13 cellular contexts compared by ENCODE assay signal in the genomic region with DNA sequence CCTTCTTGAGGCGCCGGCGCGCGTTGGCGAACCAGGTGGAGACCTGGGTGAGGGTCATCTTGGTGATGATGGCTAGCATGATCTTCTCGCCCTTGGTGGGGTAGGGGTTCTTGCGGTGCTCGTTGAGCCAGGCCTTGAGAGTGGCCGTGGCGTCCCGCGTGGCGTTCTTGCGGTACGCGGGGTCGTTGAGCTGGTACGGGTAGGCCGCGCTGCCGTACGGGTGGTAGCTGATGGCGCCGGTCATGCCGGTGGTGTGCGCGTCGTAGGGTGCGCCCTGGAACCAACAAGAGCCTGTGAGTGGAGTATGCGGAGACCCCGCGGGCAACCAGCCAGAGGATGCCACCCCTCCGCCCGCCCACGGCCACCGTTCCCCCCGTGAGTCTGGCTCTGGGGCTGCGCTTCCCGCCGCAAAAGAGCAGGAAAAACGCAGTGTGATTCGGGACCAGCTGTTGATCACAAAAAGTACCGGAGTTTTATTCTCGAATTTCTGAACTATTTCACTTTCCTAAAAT. TPM values are rescaled to one million over a fixed set of nuclear protein-coding genes. Genes with fewer than 3 reads are reported as not detected.
DNase-seq lines count a peak whose midpoint lies in the region; ATAC-seq lines count a peak whose summit lies in the region.
"Had no signal": no experiment of that assay in that cellular context is flagged by ENCODE, and none has a peak within 500 bp of the region (broad histone marks: within the 10 kb centered on the region; RNA-seq: fewer than 3 reads in every experiment).

No MANE protein-coding gene starts in this region.

- H3K27me3 Mint-ChIP-seq in activated T-cell treated with anti-CD3 and anti-CD28 coated beads, Interleukin-2, amount 50 U/mL, for 24 hours = peaks cover 70% of the 10 kb centered on the region
- H3K27me3 Mint-ChIP-seq in activated T-cell treated with anti-CD3 and anti-CD28 coated beads, Interleukin-2, amount 50 U/mL, for 4 hours (ENCODE audit: low read depth) = peaks cover 58% of the 10 kb centered on the region
- peaks cover 60% of the 10 kb centered on the region for H3K27me3 Mint-ChIP-seq in activated naive CD8-positive, alpha-beta T cell treated with anti-CD3 and anti-CD28 coated beads, Interleukin-2, amount 50 U/mL, for 24 hours
- H3K27me3 Mint-ChIP-seq in stimulated activated memory B cell treated with anti-CD40 and anti-IgM and Interleukin-4, amounts not matched to agents 10 μg/mL and 1 μg/mL and 100 μg/mL, for 72 hours = peaks cover 72% of the 10 kb centered on the region

- no peak overlapping the region for H3K4me3 Mint-ChIP-seq in activated T-cell treated with anti-CD3 and anti-CD28 coated beads, Interleukin-2, amount 50 U/mL, for 24 hours
- no peak overlapping the region for H3K4me3 Mint-ChIP-seq in activated T-cell treated with anti-CD3 and anti-CD28 coated beads, Interleukin-2, amount 50 U/mL, for 4 hours
- H3K4me3 Mint-ChIP-seq in activated naive CD8-positive, alpha-beta T cell treated with anti-CD3 and anti-CD28 coated beads, Interleukin-2, amount 50 U/mL, for 24 hours = no peak overlapping the region
- H3K4me3 Mint-ChIP-seq in stimulated activated memory B cell treated with anti-CD40 and anti-IgM and Interleukin-4, amounts not matched to agents 10 μg/mL and 1 μg/mL and 100 μg/mL, for 72 hours = peak overlapping the region; percentile 11

- no peak for DNase-seq in activated T-cell treated with anti-CD3 and anti-CD28 coated beads, Interleukin-2, amount 50 U/mL, for 24 hours
- DNase-seq in activated T-cell treated with anti-CD3 and anti-CD28 coated beads, Interleukin-2, amount 50 U/mL, for 4 hours = no peak
- DNase-seq in activated naive CD8-positive, alpha-beta T cell treated with anti-CD3 and anti-CD28 coated beads, Interleukin-2, amount 50 U/mL, for 24 hours = no peak
- DNase-seq in UCSD-AML1 (lab: John Stamatoyannopoulos, UW; ENCODE audit: unreplicated experiment) (no peak), NCI-H345 treated with DMSO at 0.1 percent for 48 hours (lab: John Stamatoyannopoulos, UW; ENCODE audit: unreplicated experiment) (no peak)
- DNase-seq: activated effector memory CD4-positive, alpha-beta T cell treated with anti-CD3 and anti-CD28 coated beads, Interleukin-2, amount 50 U/mL, for 16 hours; GF-D8; naive B cell had no signal

- ATAC-seq in activated T-cell treated with anti-CD3 and anti-CD28 coated beads, Interleukin-2, amount 50 U/mL, for 4 hours = no peak
- ATAC-seq in activated naive CD8-positive, alpha-beta T cell treated with anti-CD3 and anti-CD28 coated beads, Interleukin-2, amount 50 U/mL, for 24 hours = no peak
- no peak for ATAC-seq in stimulated activated memory B cell treated with anti-CD40 and anti-IgM and Interleukin-4, amounts not matched to agents 10 μg/mL and 1 μg/mL and 100 μg/mL, for 72 hours
- ATAC-seq in GM21619 (IDR thresholded peaks at IDR 0.05; ENCODE audit: unreplicated experiment) = no peak
- ATAC-seq: heart left ventricle had no signal

- peaks cover 3% of the 10 kb centered on the region for H3K9me3 Mint-ChIP-seq in activated T-cell treated with anti-CD3 and anti-CD28 coated beads, Interleukin-2, amount 50 U/mL, for 24 hours
- peaks cover 3% of the 10 kb centered on the region for H3K9me3 Mint-ChIP-seq in activated T-cell treated with anti-CD3 and anti-CD28 coated beads, Interleukin-2, amount 50 U/mL, for 4 hours
- H3K9me3 Mint-ChIP-seq in activated naive CD8-positive, alpha-beta T cell treated with anti-CD3 and anti-CD28 coated beads, Interleukin-2, amount 50 U/mL, for 24 hours = no peaks in the 10 kb centered on the region
- no peaks in the 10 kb centered on the region for H3K9me3 Mint-ChIP-seq in stimulated activated memory B cell treated with anti-CD40 and anti-IgM and Interleukin-4, amounts not matched to agents 10 μg/mL and 1 μg/mL and 100 μg/mL, for 72 hours

- H3K27ac Mint-ChIP-seq in activated T-cell treated with anti-CD3 and anti-CD28 coated beads, Interleukin-2, amount 50 U/mL, for 24 hours = peak overlapping the region; percentile 78
- peak overlapping the region; percentile 39 for H3K27ac Mint-ChIP-seq in activated naive CD8-positive, alpha-beta T cell treated with anti-CD3 and anti-CD28 coated beads, Interleukin-2, amount 50 U/mL, for 24 hours
- H3K27ac Mint-ChIP-seq in stimulated activated memory B cell treated with anti-CD40 and anti-IgM and Interleukin-4, amounts not matched to agents 10 μg/mL and 1 μg/mL and 100 μg/mL, for 72 hours = no peak overlapping the region

- no peaks in the 10 kb centered on the region for H3K36me3 Mint-ChIP-seq in activated T-cell treated with anti-CD3 and anti-CD28 coated beads, Interleukin-2, amount 50 U/mL, for 24 hours (ENCODE audit: low read depth)
- H3K36me3 Mint-ChIP-seq in activated T-cell treated with anti-CD3 and anti-CD28 coated beads, Interleukin-2, amount 50 U/mL, for 4 hours (ENCODE audit: insufficient read depth) = no peaks in the 10 kb centered on the region
- H3K36me3 Mint-ChIP-seq in activated naive CD8-positive, alpha-beta T cell treated with anti-CD3 and anti-CD28 coated beads, Interleukin-2, amount 50 U/mL, for 24 hours (ENCODE audit: low read depth) = peaks cover 9% of the 10 kb centered on the region
- peaks cover 5% of the 10 kb centered on the region for H3K36me3 Mint-ChIP-seq in stimulated activated memory B cell treated with anti-CD40 and anti-IgM and Interleukin-4, amounts not matched to agents 10 μg/mL and 1 μg/mL and 100 μg/mL, for 72 hours

- H3K4me1 Mint-ChIP-seq in activated T-cell treated with anti-CD3 and anti-CD28 coated beads, Interleukin-2, amount 50 U/mL, for 24 hours (ENCODE audit: low read depth) = peaks cover 13% of the 10 kb centered on the region
- H3K4me1 Mint-ChIP-seq in activated T-cell treated with anti-CD3 and anti-CD28 coated beads, Interleukin-2, amount 50 U/mL, for 4 hours (ENCODE audit: low read depth) = peaks cover 5% of the 10 kb centered on the region
- H3K4me1 Mint-ChIP-seq in activated naive CD8-positive, alpha-beta T cell treated with anti-CD3 and anti-CD28 coated beads, Interleukin-2, amount 50 U/mL, for 24 hours = peaks cover 4% of the 10 kb centered on the region
- H3K4me1 Mint-ChIP-seq in stimulated activated memory B cell treated with anti-CD40 and anti-IgM and Interleukin-4, amounts not matched to agents 10 μg/mL and 1 μg/mL and 100 μg/mL, for 72 hours = peaks cover 6% of the 10 kb centered on the region

- H3K9me3 ChIP-seq in iPS-18c (ENCODE audit: control insufficient read depth, insufficient read depth, low read length) = no peaks in the 10 kb centered on the region
- H3K9me3 ChIP-seq: heart left ventricle had no signal

- H3K4me3 ChIP-seq in iPS-18c (ENCODE audit: insufficient read depth, low read depth, low read length) = peak overlapping the region; percentile 88

RNA-seq across cellular contexts. Expression of a gene that starts 1.9 kb away (rescaled TPM):
- total RNA-seq in activated T-cell treated with anti-CD3 and anti-CD28 coated beads, Interleukin-2, amount 50 U/mL, for 4 hours = under 1 TPM in 2 of 3 donors, not detected in 1; 0.13 to 0.14 TPM
- total RNA-seq: OCI-LY7 had no signal
